26 cellular contexts compared by ENCODE assay signal in the genomic region with DNA sequence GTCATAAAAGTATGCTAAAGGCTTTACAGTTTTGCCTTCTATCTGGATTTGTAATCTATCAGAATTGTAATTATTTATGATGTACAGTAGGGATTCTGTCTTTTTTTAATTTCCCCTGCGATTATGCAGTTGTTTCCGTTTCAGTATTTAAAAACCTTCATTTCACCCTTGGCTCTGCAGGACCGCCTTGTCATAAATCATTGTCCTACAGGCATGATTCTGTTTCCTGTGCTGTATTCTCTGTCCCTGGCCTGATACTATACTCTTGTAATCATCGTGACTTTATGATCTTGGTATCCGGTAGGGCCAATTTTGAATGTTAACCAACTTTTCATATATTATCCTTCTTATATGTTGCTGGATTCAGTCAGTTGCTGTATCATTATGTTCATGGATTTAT.
"Had no signal": no experiment of that assay in that cellular context is flagged by ENCODE, and none has a peak within 500 bp of the region (broad histone marks: within the 10 kb centered on the region; RNA-seq: fewer than 3 reads in every experiment).

No MANE protein-coding gene starts in this region.

- H3K9me3 ChIP-seq: left lung, mucosa of descending colon, ovary, prostate gland, sigmoid colon, spleen, suprapubic skin, thoracic aorta, tibial artery, upper lobe of right lung had no signal

- FAIRE-seq: small intestine, urothelium cell line had no signal

- H3K9me3 Mint-ChIP-seq: natural killer cell treated with Interleukin-12 subunit alpha and Interleukin-12 subunit beta and Interleukin-15 and Interleukin-18, amount 100 ng/mL, for 72 hours; stimulated activated effector memory CD8-positive, alpha-beta T cell treated with anti-CD3 and anti-CD28 coated beads, Interleukin-12 subunit alpha, Interleukin-12 subunit beta, amount 100 ng/mL, for 72 hours; stimulated activated naive CD8-positive, alpha-beta T cell treated with anti-CD3 and anti-CD28 coated beads, Interleukin-15, Interleukin-2, amounts not matched to agents 100 ng/mL and 50 ng/mL, for 24 hours had no signal

- H3K4me1 Mint-ChIP-seq: memory B cell; stimulated activated effector memory CD8-positive, alpha-beta T cell treated with anti-CD3 and anti-CD28 coated beads, Interleukin-12 subunit alpha, Interleukin-12 subunit beta, amount 100 ng/mL, for 72 hours had no signal

- H3K27ac ChIP-seq: hepatocyte, left lung, ovary, prostate gland, sigmoid colon, spleen, suprapubic skin, thoracic aorta, tibial artery, upper lobe of right lung had no signal

- H3K27me3 ChIP-seq: hepatocyte, left lung, ovary, sigmoid colon, spleen, suprapubic skin, tibial artery, upper lobe of right lung had no signal

- H3K27ac Mint-ChIP-seq: memory B cell; natural killer cell treated with Interleukin-12 subunit alpha and Interleukin-12 subunit beta and Interleukin-15 and Interleukin-18, amount 100 ng/mL, for 72 hours; stimulated activated effector memory CD8-positive, alpha-beta T cell treated with anti-CD3 and anti-CD28 coated beads, Interleukin-12 subunit alpha, Interleukin-12 subunit beta, amount 100 ng/mL, for 72 hours; stimulated activated naive CD8-positive, alpha-beta T cell treated with anti-CD3 and anti-CD28 coated beads, Interleukin-15, Interleukin-2, amounts not matched to agents 100 ng/mL and 50 ng/mL, for 24 hours had no signal

- H2AFZ ChIP-seq: hepatocyte had no signal

- H3K4me2 ChIP-seq: hepatocyte had no signal

- H3K79me2 ChIP-seq: hepatocyte had no signal

- H3K4me3 ChIP-seq: hepatocyte, left lung, lung, mucosa of descending colon, ovary, prostate gland, sigmoid colon, spleen, suprapubic skin, thoracic aorta, tibial artery, upper lobe of right lung had no signal

- H3K4me3 Mint-ChIP-seq: memory B cell; naive thymus-derived CD4-positive, alpha-beta T cell; natural killer cell treated with Interleukin-12 subunit alpha and Interleukin-12 subunit beta and Interleukin-15 and Interleukin-18, amount 100 ng/mL, for 72 hours; stimulated activated effector memory CD8-positive, alpha-beta T cell treated with anti-CD3 and anti-CD28 coated beads, Interleukin-12 subunit alpha, Interleukin-12 subunit beta, amount 100 ng/mL, for 72 hours; stimulated activated naive CD8-positive, alpha-beta T cell treated with anti-CD3 and anti-CD28 coated beads, Interleukin-15, Interleukin-2, amounts not matched to agents 100 ng/mL and 50 ng/mL, for 24 hours had no signal

- H3K27me3 Mint-ChIP-seq: memory B cell; naive thymus-derived CD4-positive, alpha-beta T cell; natural killer cell treated with Interleukin-12 subunit alpha and Interleukin-12 subunit beta and Interleukin-15 and Interleukin-18, amount 100 ng/mL, for 72 hours; stimulated activated naive CD8-positive, alpha-beta T cell treated with anti-CD3 and anti-CD28 coated beads, Interleukin-15, Interleukin-2, amounts not matched to agents 100 ng/mL and 50 ng/mL, for 24 hours had no signal

- DNase-seq: islet precursor cell; left lung; midbrain; mucosa of descending colon; naive thymus-derived CD4-positive, alpha-beta T cell; ovary; retina; right cardiac atrium; sigmoid colon; small intestine; spleen; stimulated activated CD4-positive, alpha-beta T cell treated with anti-CD3 and anti-CD28 coated beads, Interleukin-4, amount 100 ng/mL, for 24 hours; stimulated activated naive CD4-positive, alpha-beta T cell; tibial artery; trophoblast cell; upper lobe of right lung had no signal

- H3K36me3 ChIP-seq: ovary, prostate gland, sigmoid colon, thoracic aorta had no signal

- ATAC-seq: left lung; mucosa of descending colon; naive thymus-derived CD4-positive, alpha-beta T cell; natural killer cell treated with Interleukin-12 subunit alpha and Interleukin-12 subunit beta and Interleukin-15 and Interleukin-18, amount 100 ng/mL, for 72 hours; right cardiac atrium; stimulated activated effector memory CD8-positive, alpha-beta T cell treated with anti-CD3 and anti-CD28 coated beads, Interleukin-12 subunit alpha, Interleukin-12 subunit beta, amount 100 ng/mL, for 72 hours; upper lobe of right lung had no signal

- H3K4me1 ChIP-seq: left lung, suprapubic skin, tibial artery, upper lobe of right lung had no signal
